Comparison of ENCODE assay signal across 8 cellular contexts in the genomic region with DNA sequence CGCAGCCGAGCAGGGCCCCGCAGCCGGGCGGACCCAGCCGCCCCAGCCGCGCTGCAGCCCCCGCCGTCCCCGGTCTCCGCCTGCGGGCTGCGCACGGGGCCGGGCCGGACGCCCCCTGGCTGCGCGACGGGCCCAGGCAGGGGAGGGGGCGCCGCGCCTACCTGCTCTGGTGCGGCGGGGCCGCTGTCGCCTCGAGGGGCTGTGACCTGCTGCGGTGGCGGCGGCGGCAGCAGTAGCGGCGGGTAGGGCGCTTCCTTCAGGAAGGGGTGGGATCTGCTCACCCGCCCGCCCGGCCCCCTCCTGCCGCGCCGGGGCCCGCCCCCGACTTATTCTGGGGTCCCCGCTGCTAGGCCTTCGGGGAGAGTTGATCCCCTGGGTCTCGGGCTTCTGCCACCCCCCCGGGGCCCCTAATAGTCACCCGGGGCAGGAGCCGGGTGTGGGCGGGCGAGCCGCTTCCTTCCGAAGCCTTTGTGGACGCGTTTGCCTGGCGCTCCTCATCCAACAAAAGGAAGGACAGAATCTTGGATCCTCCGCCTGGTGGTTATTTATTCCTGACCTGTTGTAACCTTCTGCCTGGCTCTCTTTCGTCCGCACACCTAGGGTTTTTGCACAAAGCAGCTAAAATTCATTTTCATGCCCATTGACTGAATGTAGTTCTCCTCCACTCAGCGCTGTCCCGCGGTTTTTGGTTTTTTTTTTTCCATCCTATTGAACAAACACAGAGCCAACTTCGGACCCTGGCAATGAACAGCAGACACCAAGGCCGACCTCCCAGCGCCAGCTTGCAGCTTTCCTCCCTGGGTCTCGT. TPM values are rescaled to one million over a fixed set of nuclear protein-coding genes. Genes with fewer than 3 reads are reported as not detected.
DNase-seq lines count a peak whose midpoint lies in the region; ATAC-seq and TF ChIP-seq lines count a peak whose summit lies in the region.

A gene (minus strand): TSS at position 244 of the 808 bp plus-strand sequence. CDS start 57,331 bp downstream, outside the sequence.

- H3K9me3 Mint-ChIP-seq in effector memory CD8-positive, alpha-beta T cell, result no peaks in the 10 kb centered on the region
- no peaks in the 10 kb centered on the region for H3K9me3 Mint-ChIP-seq in type B pancreatic cell

- H3K27me3 ChIP-seq in RWPE2 (ENCODE audit: insufficient read depth, poor library complexity, severe bottlenecking) (peaks cover 26% of the 10 kb centered on the region), mesendoderm (ENCODE audit: insufficient read depth, low read length, poor library complexity) (no peaks in the 10 kb centered on the region)

- H3K4me1 Mint-ChIP-seq in effector memory CD8-positive, alpha-beta T cell (ENCODE audit: low read depth in 2 of 2), result peaks cover 11 to 14% of the 10 kb centered on the region in 2 donors
- H3K4me1 Mint-ChIP-seq in type B pancreatic cell (ENCODE audit: unreplicated experiment), result peaks cover 16% of the 10 kb centered on the region

- peak; percentile 72 for ATAC-seq in RWPE2 (ENCODE audit: low read depth)
- ATAC-seq in effector memory CD8-positive, alpha-beta T cell (replicated peaks), result peak; percentile 21
- no peak for ATAC-seq in HG02623 (IDR thresholded peaks at IDR 0.05; ENCODE audit: unreplicated experiment)

- peak within 1 kb of the TSS; percentile 46 for H3K4me3 ChIP-seq in RWPE2 (ENCODE audit: severe bottlenecking)
- peak within 1 kb of the TSS; percentile 36 for H3K4me3 ChIP-seq in mesendoderm (ENCODE audit: low read length)

- H3K27ac ChIP-seq in RWPE2 (ENCODE audit: poor library complexity, severe bottlenecking), result no peak within 1 kb of the TSS
- H3K27ac ChIP-seq in mesendoderm (ENCODE audit: low read depth, low read length), result no peak within 1 kb of the TSS

- H3K36me3 Mint-ChIP-seq in effector memory CD8-positive, alpha-beta T cell (ENCODE audit: insufficient read depth), result no peaks in the 10 kb centered on the region
- no peaks in the 10 kb centered on the region for H3K36me3 Mint-ChIP-seq in type B pancreatic cell

- H4K8ac ChIP-seq in mesendoderm (ENCODE audit: low read depth, low read length), result no peak within 1 kb of the TSS

- no CpG with 5 or more reads among the region's 67 CpGs for WGBS in mesendoderm (ENCODE audit: extremely low coverage, insufficient coverage, low lambda C conversion rate)

- H2BK5ac ChIP-seq in mesendoderm (ENCODE audit: low read length), result no peak within 1 kb of the TSS

- H3K56ac ChIP-seq in mesendoderm (ENCODE audit: low read length), result peak within 1 kb of the TSS; percentile 71

- H3K4me1 ChIP-seq in RWPE2 (ENCODE audit: insufficient read depth, poor library complexity, severe bottlenecking) (no peaks in the 10 kb centered on the region), mesendoderm (ENCODE audit: control insufficient read depth, low read depth, low read length) (peaks cover 5% of the 10 kb centered on the region)

- H3K79me1 ChIP-seq in mesendoderm (ENCODE audit: low read length), result no peaks in the 10 kb centered on the region

- no peak within 1 kb of the TSS for H3K27ac Mint-ChIP-seq in effector memory CD8-positive, alpha-beta T cell
- peak within 1 kb of the TSS; percentile 46 for H3K27ac Mint-ChIP-seq in type B pancreatic cell

- H3K36me3 ChIP-seq in RWPE2 (ENCODE audit: low read depth) (no peaks in the 10 kb centered on the region), mesendoderm (ENCODE audit: control insufficient read depth, insufficient read depth, low read length) (no peaks in the 10 kb centered on the region)

- peak; percentile 15 for TF ChIP-seq CTCF in RWPE2 (IDR thresholded peaks at IDR 0.05; ENCODE audit: poor library complexity, severe bottlenecking)
- TF ChIP-seq CTCF in type B pancreatic cell (conservative IDR thresholded peaks at IDR 0.05), result peak; percentile 56

- H3K4me2 ChIP-seq in mesendoderm (ENCODE audit: low read length), result peak within 1 kb of the TSS; percentile 70

- H3K79me2 ChIP-seq in mesendoderm (ENCODE audit: control insufficient read depth, insufficient read depth, low read length), result no peaks in the 10 kb centered on the region

- H3K9me3 ChIP-seq in RWPE2 (ENCODE audit: severe bottlenecking), result no peaks in the 10 kb centered on the region

- H4K5ac ChIP-seq in mesendoderm (ENCODE audit: low read length), result no peak within 1 kb of the TSS

- H2AK5ac ChIP-seq in mesendoderm (ENCODE audit: low read length), result no peak within 1 kb of the TSS

- H3K27me3 Mint-ChIP-seq in effector memory CD8-positive, alpha-beta T cell, result peaks cover 73 to 85% of the 10 kb centered on the region in 2 donors
- H3K27me3 Mint-ChIP-seq in type B pancreatic cell, result peaks cover 49% of the 10 kb centered on the region

- H3K23ac ChIP-seq in mesendoderm (ENCODE audit: low read length), result no peak within 1 kb of the TSS

- H3K9ac ChIP-seq in mesendoderm (ENCODE audit: low read length), result peak within 1 kb of the TSS; percentile 64

- H3K18ac ChIP-seq in mesendoderm (ENCODE audit: low read length), result peak within 1 kb of the TSS; percentile 72

- no peak within 1 kb of the TSS for H2BK120ac ChIP-seq in mesendoderm (ENCODE audit: low read depth, low read length)

- no peak within 1 kb of the TSS for H2BK15ac ChIP-seq in mesendoderm (replicated peaks; ENCODE audit: low read depth)

- H3K4me3 Mint-ChIP-seq in effector memory CD8-positive, alpha-beta T cell, result peak within 1 kb of the TSS; percentile 78 to 81
- H3K4me3 Mint-ChIP-seq in type B pancreatic cell, result peak within 1 kb of the TSS; percentile 91

- DNase-seq in 8988T, result peak; percentile 40
- peak; percentile 42 for DNase-seq in EL
- no peak for DNase-seq in RWPE2 (ENCODE audit: low spot score)
- DNase-seq in effector memory CD8-positive, alpha-beta T cell, result no peak
- DNase-seq in mesendoderm, result peak; percentile 71
- no peak for DNase-seq in type B pancreatic cell (ENCODE audit: extremely low spot score, unreplicated experiment)
- no peak for DNase-seq in stimulated activated naive CD4-positive, alpha-beta T cell treated with Interleukin-2 at 50 U/mL for 16 hours (lab: John Stamatoyannopoulos, UW)

- H3K4ac ChIP-seq in mesendoderm (ENCODE audit: low read depth, low read length), result peak within 1 kb of the TSS; percentile 18

RNA-seq across cellular contexts. Expression of the gene that starts here (rescaled TPM):
- polyA plus RNA-seq in mesendoderm (2013, experiment 1 of 2), result 2.0 TPM
- polyA plus RNA-seq in mesendoderm (2013, experiment 2 of 2), result 1.6 TPM
- 5.7 and 7.8 TPM in 2 replicates for total RNA-seq in type B pancreatic cell (ENCODE audit: low replicate concordance)

Comparison
In these comparisons a context has a peak if more than half of its experiments do, and no peak if none do; other contexts are left out.
1. DNase-seq: peak in 8988T (single experiment), EL (single experiment) and mesendoderm (single experiment); none in RWPE2 (single experiment), effector memory CD8-positive, alpha-beta T cell (0 of 3), type B pancreatic cell (single experiment) and stimulated activated naive CD4-positive, alpha-beta T cell treated with Interleukin-2 at 50 U/mL for 16 hours (single experiment).